Comparison of ENCODE assay signal across 1 cellular context in the genomic region with DNA sequence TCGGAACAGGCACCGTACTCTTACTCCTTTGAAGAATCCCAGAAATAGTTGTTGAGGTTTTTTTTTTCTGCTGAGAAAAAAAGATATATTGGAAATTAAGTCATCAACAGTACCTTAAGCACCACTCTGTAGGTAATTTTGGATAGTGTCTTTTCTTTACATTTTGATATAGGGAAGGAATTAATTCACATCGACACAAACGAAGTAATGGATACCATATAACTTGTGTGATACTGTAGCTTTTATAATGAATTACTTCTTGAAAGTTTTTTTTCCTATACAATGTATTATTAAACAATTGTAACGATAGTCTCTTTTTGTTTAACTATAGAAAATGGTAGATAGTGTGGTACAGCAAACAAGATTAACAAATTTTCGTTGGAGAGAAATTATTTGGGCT.
TF ChIP-seq lines count a peak whose summit lies in the region.

No MANE protein-coding gene starts in this region.

TF ChIP-seq in liver, 16 proteins besides CTCF, POLR2A, EP300 and RAD21 (continued from another document):
- TF ChIP-seq, protein P1, sequence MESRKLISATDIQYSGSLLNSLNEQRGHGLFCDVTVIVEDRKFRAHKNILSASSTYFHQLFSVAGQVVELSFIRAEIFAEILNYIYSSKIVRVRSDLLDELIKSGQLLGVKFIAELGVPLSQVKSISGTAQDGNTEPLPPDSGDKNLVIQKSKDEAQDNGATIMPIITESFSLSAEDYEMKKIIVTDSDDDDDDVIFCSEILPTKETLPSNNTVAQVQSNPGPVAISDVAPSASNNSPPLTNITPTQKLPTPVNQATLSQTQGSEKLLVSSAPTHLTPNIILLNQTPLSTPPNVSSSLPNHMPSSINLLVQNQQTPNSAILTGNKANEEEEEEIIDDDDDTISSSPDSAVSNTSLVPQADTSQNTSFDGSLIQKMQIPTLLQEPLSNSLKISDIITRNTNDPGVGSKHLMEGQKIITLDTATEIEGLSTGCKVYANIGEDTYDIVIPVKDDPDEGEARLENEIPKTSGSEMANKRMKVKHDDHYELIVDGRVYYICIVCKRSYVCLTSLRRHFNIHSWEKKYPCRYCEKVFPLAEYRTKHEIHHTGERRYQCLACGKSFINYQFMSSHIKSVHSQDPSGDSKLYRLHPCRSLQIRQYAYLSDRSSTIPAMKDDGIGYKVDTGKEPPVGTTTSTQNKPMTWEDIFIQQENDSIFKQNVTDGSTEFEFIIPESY (IDR thresholded peaks at IDR 0.05) = no peak
- TF ChIP-seq, protein P2, sequence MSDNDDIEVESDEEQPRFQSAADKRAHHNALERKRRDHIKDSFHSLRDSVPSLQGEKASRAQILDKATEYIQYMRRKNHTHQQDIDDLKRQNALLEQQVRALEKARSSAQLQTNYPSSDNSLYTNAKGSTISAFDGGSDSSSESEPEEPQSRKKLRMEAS (IDR thresholded peaks at IDR 0.05) = no peak
- TF ChIP-seq SP1 (IDR thresholded peaks at IDR 0.05) = no peak
